8 cellular contexts compared by ENCODE assay signal in genomic region chr17:9240659-9241370, GRCh38.
DNase-seq lines count a peak whose midpoint lies in the region; ATAC-seq and TF ChIP-seq lines count a peak whose summit lies in the region.

No MANE protein-coding gene starts in this region.

- H3K36me3 ChIP-seq in DND-41 (ENCODE audit: insufficient read depth, low read length) (no peaks in the 10 kb centered on the region), ovary (no peaks in the 10 kb centered on the region)

- peaks cover 12 to 19% (median 15%) of the 10 kb centered on the region in 3 donors for H3K4me1 Mint-ChIP-seq in T-cell

- no peaks in the 10 kb centered on the region for H3K9me3 Mint-ChIP-seq in T-cell

- no peaks in the 10 kb centered on the region for H3K27me3 Mint-ChIP-seq in T-cell

- no peak overlapping the region for H3K9ac ChIP-seq in DND-41 (ENCODE audit: low read depth, low read length)

- POLR2A ChIA-PET in T-cell (lab: Charles Lee) = no interaction called here

- H3K4me3 Mint-ChIP-seq in T-cell = peak overlapping the region; percentile 49 to 81 (median 72)

- no peak overlapping the region for H2AFZ ChIP-seq in DND-41 (ENCODE audit: low read depth, low read length)

- peaks cover under 1% of the 10 kb centered on the region for H3K36me3 Mint-ChIP-seq in T-cell

- intact Hi-C loops in Right ventricle myocardium inferior (cut with DNase I) = no loop called here
- intact Hi-C loops in ovary (cut with DNase I) = no loop called here

- DNase-seq in DND-41 (no peak), T-cell (no peak), Right ventricle myocardium inferior (ENCODE audit: missing footprints) (peak; percentile 75), ovary (peak; percentile 68 to 84 (median 77)), CD1c-positive myeloid dendritic cell (ENCODE audit: extremely low spot score) (no peak)

- no peak overlapping the region for H3K27ac Mint-ChIP-seq in T-cell

- WGBS in ovary, 3 donors = 27 to 51% (median 47%) methylated on average over 12 to 17 of the region's 17 CpGs

- peak; percentile 7 for TF ChIP-seq POLR2A in ovary (IDR thresholded peaks at IDR 0.05)

- CTCF ChIA-PET in T-cell (lab: Charles Lee) = no interaction called here

- H3K79me2 ChIP-seq in DND-41 (ENCODE audit: insufficient read depth, low read length) = no peaks in the 10 kb centered on the region

- H3K9me3 ChIP-seq in DND-41 (ENCODE audit: insufficient read depth, low read length, severe bottlenecking) (no peaks in the 10 kb centered on the region), ovary (no peaks in the 10 kb centered on the region)

- peak; percentile 13; the same call in 1 of the 3 replicates for ATAC-seq in DND-41 (ENCODE audit: insufficient read depth, low read depth)
- ATAC-seq in T-cell (replicated peaks in 1 of 4) = peak in 1 of 4 experiments; percentile 3
- ATAC-seq in Right ventricle myocardium inferior = peak; percentile 73
- ATAC-seq in GM18868 (IDR thresholded peaks at IDR 0.05; ENCODE audit: unreplicated experiment) = no peak
- ATAC-seq in HG02678 (IDR thresholded peaks at IDR 0.05; ENCODE audit: unreplicated experiment) = no peak
- no peak for ATAC-seq in HG03521 (IDR thresholded peaks at IDR 0.05; ENCODE audit: unreplicated experiment)

- no peaks in the 10 kb centered on the region; the same call in none of the 2 replicates for H4K20me1 ChIP-seq in DND-41 (ENCODE audit: insufficient read depth, low read length)

- H3K4me1 ChIP-seq in DND-41 (ENCODE audit: insufficient read depth, low read length) = no peaks in the 10 kb centered on the region
- peaks cover 12% of the 10 kb centered on the region for H3K4me1 ChIP-seq in ovary (ENCODE audit: insufficient read depth)

- no peaks in the 10 kb centered on the region for H3K27me3 ChIP-seq in DND-41 (ENCODE audit: insufficient read depth, low read length, poor library complexity)
- H3K27me3 ChIP-seq in ovary = no peaks in the 10 kb centered on the region

- TF ChIP-seq CTCF in DND-41 (IDR thresholded peaks at IDR 0.05; ENCODE audit: borderline replicate concordance, extremely low read depth, low read length, poor library complexity, severe bottlenecking) (no peak), ovary (IDR thresholded peaks at IDR 0.05) (no peak)

- no peak overlapping the region for H3K4me2 ChIP-seq in DND-41 (ENCODE audit: insufficient read depth, low read length)

- H3K27ac ChIP-seq in DND-41 (ENCODE audit: low read length) = no peak overlapping the region
- H3K27ac ChIP-seq in ovary = peak overlapping the region; percentile 92 to 97

- TF ChIP-seq EP300 in ovary (IDR thresholded peaks at IDR 0.05) = no peak

- H3K4me3 ChIP-seq in DND-41 (ENCODE audit: low read depth in 1 of 2, low read length in 2 of 2) = no peak overlapping the region
- peak overlapping the region; percentile 64 for H3K4me3 ChIP-seq in ovary

Comparison
In these comparisons a context has a peak if more than half of its experiments do, and no peak if none do; other contexts are left out.
1. ATAC-seq: peak in DND-41 (single experiment) and Right ventricle myocardium inferior (single experiment); none in GM18868 (single experiment), HG02678 (single experiment) and HG03521 (single experiment).
2. DNase-seq: peak in Right ventricle myocardium inferior (single experiment) and ovary (5 of 5); none in DND-41 (single experiment), T-cell (0 of 34) and CD1c-positive myeloid dendritic cell (single experiment).